ENCODE assay signal across 13 cellular contexts in genomic region chr18:36817039-36817438, GRCh38. TPM values are rescaled to one million over a fixed set of nuclear protein-coding genes. Genes with fewer than 3 reads are reported as not detected.
A peak's percentile ranks its signal among the peaks of the same experiment; 100 is the strongest.
DNase-seq lines count a peak whose midpoint lies in the region; ATAC-seq, FAIRE-seq and TF ChIP-seq lines count a peak whose summit lies in the region.
"Had no signal": no experiment of that assay in that cellular context is flagged by ENCODE, and none has a peak within 500 bp of the region (broad histone marks: within the 10 kb centered on the region; RNA-seq: fewer than 3 reads in every experiment).

No MANE protein-coding gene starts in this region.

- H2AFZ ChIP-seq in HepG2 (ENCODE audit: low read length): no peak overlapping the region

- H3K4me1 ChIP-seq in CD4-positive, CD25-positive, alpha-beta regulatory T cell (ENCODE audit: control insufficient read depth, insufficient read depth, low read length, poor library complexity, severe bottlenecking): no peaks in the 10 kb centered on the region
- H3K4me1 ChIP-seq in left ventricle myocardium inferior (peaks cover 24% of the 10 kb centered on the region), HepG2 (ENCODE audit: insufficient read depth, low read length) (peaks cover 17% of the 10 kb centered on the region)
- H3K4me1 ChIP-seq: A549, BE2C, HAP-1 had no signal

- TF ChIP-seq POLR2A in HepG2 (IDR thresholded peaks at IDR 0.05; ENCODE audit: insufficient read depth in 1 of 2, low read depth in 2 of 2, low read length in 2 of 2): no peak

- no peaks in the 10 kb centered on the region for H3K79me2 ChIP-seq in HepG2 (ENCODE audit: insufficient read depth, low read length)

- in situ Hi-C loops in HepG2 (cut with HindIII; ENCODE audit: extremely low pct_ligation_motif_present, low pct_unique_long_range_greater_than_20kb): no loop called here

- peaks cover 50% of the 10 kb centered on the region for H3K36me3 ChIP-seq in CD4-positive, CD25-positive, alpha-beta regulatory T cell (ENCODE audit: control insufficient read depth, insufficient read depth, low read length)
- H3K36me3 ChIP-seq in left ventricle myocardium inferior (peaks cover 19% of the 10 kb centered on the region), HepG2 (replicated peaks in 1 of 2; ENCODE audit: control insufficient read depth in 1 of 2, insufficient read depth in 2 of 2, low read length in 2 of 2) (peaks cover 6 to 32% of the 10 kb centered on the region in 2 experiments; a peak in 4 of 5 replicates)
- H3K36me3 ChIP-seq: BE2C had no signal

- CTCF ChIA-PET in Calu3 (lab: Charles Lee): no interaction called here
- CTCF ChIA-PET in HepG2 (lab: Yijun Ruan, JAX; ENCODE audit: low intra/inter-chr PET ratio, low total read pairs): no interaction called here

- no peaks in the 10 kb centered on the region for H3K9me3 ChIP-seq in CD4-positive, CD25-positive, alpha-beta regulatory T cell (ENCODE audit: control insufficient read depth in 2 of 2, low read length in 2 of 2)
- H3K9me3 ChIP-seq in left ventricle myocardium inferior (replicated peaks): no peaks in the 10 kb centered on the region
- H3K9me3 ChIP-seq in HepG2 (ENCODE audit: low read length): no peaks in the 10 kb centered on the region
- H3K9me3 ChIP-seq: A549, BE2C, HAP-1 had no signal

- H3K27me3 Mint-ChIP-seq in CD4-positive, CD25-positive, alpha-beta regulatory T cell: no peaks in the 10 kb centered on the region
- H3K27me3 Mint-ChIP-seq in effector memory CD8-positive, alpha-beta T cell: no peaks in the 10 kb centered on the region
- H3K27me3 Mint-ChIP-seq in Calu3 (ENCODE audit: unreplicated experiment): no peaks in the 10 kb centered on the region

- no peak overlapping the region for H3K4me3 Mint-ChIP-seq in CD4-positive, CD25-positive, alpha-beta regulatory T cell
- H3K4me3 Mint-ChIP-seq in effector memory CD8-positive, alpha-beta T cell: no peak overlapping the region
- no peak overlapping the region for H3K4me3 Mint-ChIP-seq in Calu3 (ENCODE audit: low read depth, unreplicated experiment)

- no peak for TF ChIP-seq RAD21 in HepG2 (CRISPR knock-in tag; IDR thresholded peaks at IDR 0.05)

- ATAC-seq in CD4-positive, CD25-positive, alpha-beta regulatory T cell (ENCODE audit: low read depth in 2 of 2): no peak
- no peak for ATAC-seq in effector memory CD8-positive, alpha-beta T cell (replicated peaks)
- ATAC-seq in HepG2: no peak
- ATAC-seq: A549 had no signal

- no peaks in the 10 kb centered on the region for H4K20me1 ChIP-seq in HepG2 (ENCODE audit: insufficient read depth, low read length)

- no peak for TF ChIP-seq EP300 in HepG2 (IDR thresholded peaks at IDR 0.05; ENCODE audit: low read depth in 2 of 2, low read length in 2 of 2)
- no peak for TF ChIP-seq EP300 in HepG2 (CRISPR knock-in tag; IDR thresholded peaks at IDR 0.05; ENCODE audit: borderline replicate concordance)

- POLR2A ChIA-PET in HepG2 (lab: Yijun Ruan, JAX): no interaction called here

- no peak for FAIRE-seq in HepG2 (lab: Jason Lieb, UNC)
- FAIRE-seq: A549, H1 had no signal

- peak overlapping the region in 2 of 3 donors; percentile 48 to 72 for H3K27ac Mint-ChIP-seq in CD4-positive, CD25-positive, alpha-beta regulatory T cell
- H3K27ac Mint-ChIP-seq in effector memory CD8-positive, alpha-beta T cell: peak overlapping the region; percentile 38 to 72
- no peak overlapping the region for H3K27ac Mint-ChIP-seq in Calu3 (ENCODE audit: unreplicated experiment)

- H3K4me1 Mint-ChIP-seq in CD4-positive, CD25-positive, alpha-beta regulatory T cell: peaks cover 13 to 31% (median 21%) of the 10 kb centered on the region in 4 donors
- H3K4me1 Mint-ChIP-seq in effector memory CD8-positive, alpha-beta T cell (ENCODE audit: low read depth in 2 of 2): peaks cover 7 to 9% of the 10 kb centered on the region in 2 donors
- no peaks in the 10 kb centered on the region for H3K4me1 Mint-ChIP-seq in Calu3 (ENCODE audit: low read depth, unreplicated experiment)

- H3K27ac ChIP-seq in C4-2B: 0 out of 2 replicates have a peak overlapping the region, but pooled peaks have one; percentile 0
- no peak overlapping the region for H3K27ac ChIP-seq in CD4-positive, CD25-positive, alpha-beta regulatory T cell (ENCODE audit: insufficient read depth, low read length, poor library complexity, severe bottlenecking)
- no peak overlapping the region for H3K27ac ChIP-seq in left ventricle myocardium inferior (replicated peaks)
- no peak overlapping the region for H3K27ac ChIP-seq in HepG2 (ENCODE audit: extremely low read length, insufficient read depth, low read length)
- H3K27ac ChIP-seq: A549 had no signal

- H3K4me2 ChIP-seq in HepG2 (ENCODE audit: low read depth, low read length): no peak overlapping the region
- H3K4me2 ChIP-seq: A549 had no signal

- 90% methylated on average over 1 of the region's 1 CpG for WGBS in HepG2 (ENCODE audit: low lambda C conversion rate)

- no peaks in the 10 kb centered on the region for H3K9me3 Mint-ChIP-seq in CD4-positive, CD25-positive, alpha-beta regulatory T cell
- H3K9me3 Mint-ChIP-seq in effector memory CD8-positive, alpha-beta T cell: no peaks in the 10 kb centered on the region
- no peaks in the 10 kb centered on the region for H3K9me3 Mint-ChIP-seq in Calu3 (ENCODE audit: low read depth, unreplicated experiment)

- H3K36me3 Mint-ChIP-seq in CD4-positive, CD25-positive, alpha-beta regulatory T cell: peaks cover 31% of the 10 kb centered on the region
- H3K36me3 Mint-ChIP-seq in effector memory CD8-positive, alpha-beta T cell (ENCODE audit: insufficient read depth): peaks cover 16% of the 10 kb centered on the region
- peaks cover 11% of the 10 kb centered on the region for H3K36me3 Mint-ChIP-seq in Calu3 (ENCODE audit: insufficient read depth, unreplicated experiment)

- intact Hi-C loops in left ventricle myocardium inferior (cut with micrococcal nuclease): loop anchor here (10.0 kb wide), 1 partner anchor 62 kb away; no protein-coding TSS in a partner anchor
- intact Hi-C loops in Calu3 (cut with micrococcal nuclease; ENCODE audit: unreplicated experiment): no loop called here
- intact Hi-C loops in HepG2 (cut with micrococcal nuclease; ENCODE audit: unreplicated experiment): no loop called here

- no TSS peak for BruUV-seq in Calu3 (replicated peaks; lab: Mats Ljungman, UMichigan)
- BruUV-seq in HepG2 (replicated peaks; lab: Mats Ljungman, UMichigan): no TSS peak

- no peak overlapping the region for H3K9ac ChIP-seq in HepG2 (ENCODE audit: insufficient read depth, low read depth, low read length)

- TF ChIP-seq CTCF in C4-2B (conservative IDR thresholded peaks at IDR 0.05): no peak
- no peak for TF ChIP-seq CTCF in left ventricle myocardium inferior (IDR thresholded peaks at IDR 0.05; ENCODE audit: borderline replicate concordance)
- TF ChIP-seq CTCF in Calu3 (IDR thresholded peaks at IDR 0.05; ENCODE audit: unreplicated experiment): no peak
- TF ChIP-seq CTCF in HepG2 (CRISPR knock-in tag; IDR thresholded peaks at IDR 0.05): no peak
- no peak for TF ChIP-seq CTCF in foreskin fibroblast (IDR thresholded peaks at IDR 0.05; ENCODE audit: low read depth, low read length)

- H3K4me3 ChIP-seq in CD4-positive, CD25-positive, alpha-beta regulatory T cell (ENCODE audit: low read depth, low read length): no peak overlapping the region
- no peak overlapping the region for H3K4me3 ChIP-seq in left ventricle myocardium inferior
- H3K4me3 ChIP-seq in HepG2 (replicated peaks in 1 of 3; ENCODE audit: insufficient read depth in 1 of 3, low read depth in 2 of 3, low read length in 3 of 3): no peak overlapping the region
- no peak overlapping the region for H3K4me3 ChIP-seq in foreskin fibroblast (ENCODE audit: low read depth in 1 of 2, low read length in 2 of 2)
- H3K4me3 ChIP-seq: A549, HAP-1 had no signal

- no peak for DNase-seq in CD4-positive, CD25-positive, alpha-beta regulatory T cell
- no peak for DNase-seq in effector memory CD8-positive, alpha-beta T cell
- peak; percentile 18 for DNase-seq in left ventricle myocardium inferior
- DNase-seq in Calu3: no peak
- no peak for DNase-seq in HepG2 (ENCODE audit: low spot score)
- DNase-seq in activated CD4-positive, alpha-beta T cell treated with anti-CD3 and anti-CD28 coated beads for 4 hours: no peak
- DNase-seq in foreskin fibroblast: no peak
- DNase-seq: BE2C, DMS 273 treated with DMSO at 0.1 percent for 48 hours had no signal

- no peaks in the 10 kb centered on the region for H3K27me3 ChIP-seq in CD4-positive, CD25-positive, alpha-beta regulatory T cell (ENCODE audit: control insufficient read depth, insufficient read depth, low read length)
- H3K27me3 ChIP-seq in left ventricle myocardium inferior (ENCODE audit: low read depth): no peaks in the 10 kb centered on the region
- H3K27me3 ChIP-seq in HepG2 (ENCODE audit: control insufficient read depth in 1 of 2, insufficient read depth in 2 of 2, low read length in 2 of 2): no peaks in the 10 kb centered on the region
- H3K27me3 ChIP-seq: BE2C had no signal

RNA-seq across cellular contexts. Expression of gene TPGS2, which starts 11.8 kb away (rescaled TPM):
- 45.6 TPM for total RNA-seq in CD4-positive, CD25-positive, alpha-beta regulatory T cell
- polyA plus RNA-seq in CD4-positive, CD25-positive, alpha-beta regulatory T cell: 100 to 1,000 TPM in 1 of 4 donors, 10 to 100 TPM in 3; 69.1 to 107 (median 75.2) TPM
- total RNA-seq in left ventricle myocardium inferior (25.4 TPM), Calu3 (2022) (152 and 160 TPM in 2 replicates), HepG2 (2016; rRNA removed; fragmentation: Illumina TruSeq; extraction: Trizol) (72.1 and 73.3 TPM in 2 replicates)
- 144 and 164 TPM in 2 replicates for total RNA-seq in HepG2 (2016; cell fraction: cytosol; rRNA removed; fragmentation: Illumina TruSeq; extraction: Trizol; ENCODE audit: low read depth)
- 68.1 and 77.7 TPM in 2 replicates for total RNA-seq in HepG2 (2016; cell fraction: insoluble cytoplasmic fraction; rRNA removed; fragmentation: Illumina TruSeq; extraction: Trizol)
- total RNA-seq in HepG2 (2016; cell fraction: membrane; rRNA removed; fragmentation: Illumina TruSeq; extraction: Trizol): 182 and 189 TPM in 2 replicates
- 40.9 and 47.8 TPM in 2 replicates for total RNA-seq in HepG2 (2016; cell fraction: nucleus; rRNA removed; fragmentation: Illumina TruSeq; extraction: Trizol)
- polyA plus RNA-seq in HepG2 (2011; rRNA removed): 106 and 137 TPM in 2 replicates
- 105 and 107 TPM in 2 replicates for polyA plus RNA-seq in HepG2 (2011; cell fraction: cytosol; rRNA removed)
- polyA plus RNA-seq in HepG2 (2011; cell fraction: nucleus; rRNA removed): 34.8 and 39.7 TPM in 2 replicates
- 38.7 and 54.0 TPM in 2 replicates for polyA plus RNA-seq in HepG2 (2012)
- 242 and 261 TPM in 2 replicates for polyA plus RNA-seq in HepG2 (2016; cell fraction: cytosol; fragmentation: Illumina TruSeq; extraction: Trizol; ENCODE audit: low read depth)
- 89.6 and 107 TPM in 2 replicates for polyA plus RNA-seq in HepG2 (2016; cell fraction: insoluble cytoplasmic fraction; fragmentation: Illumina TruSeq; extraction: Trizol; ENCODE audit: low read depth)
- polyA plus RNA-seq in HepG2 (2016; cell fraction: membrane; fragmentation: Illumina TruSeq; extraction: Trizol; ENCODE audit: low read depth): 249 and 261 TPM in 2 replicates
- 51.1 and 62.4 TPM in 2 replicates for polyA plus RNA-seq in HepG2 (2016; cell fraction: nucleus; fragmentation: Illumina TruSeq; extraction: Trizol; ENCODE audit: insufficient read depth, low read depth)
- polyA minus RNA-seq in HepG2 (2011; rRNA and poly(A)+ RNA removed; ENCODE audit: low replicate concordance): 108 and 264 TPM in 2 replicates
- 41.5 and 43.6 TPM in 2 replicates for polyA minus RNA-seq in HepG2 (2011; cell fraction: cytosol; rRNA and poly(A)+ RNA removed)
- polyA minus RNA-seq in HepG2 (2011; cell fraction: nucleus; rRNA and poly(A)+ RNA removed): 65.9 and 77.7 TPM in 2 replicates

RNA-seq across cellular contexts. Expression of gene KIAA1328, which starts 11.9 kb away (rescaled TPM):
- 15.4 TPM for total RNA-seq in CD4-positive, CD25-positive, alpha-beta regulatory T cell
- 10 to 100 TPM in 1 of 4 donors, 1 to 10 TPM in 3; 7.9 to 10.2 (median 8.4) TPM for polyA plus RNA-seq in CD4-positive, CD25-positive, alpha-beta regulatory T cell
- total RNA-seq in left ventricle myocardium inferior (4.0 TPM), Calu3 (2022) (10.2 and 12.4 TPM in 2 replicates), HepG2 (2016; rRNA removed; fragmentation: Illumina TruSeq; extraction: Trizol) (5.2 and 6.0 TPM in 2 replicates)
- total RNA-seq in HepG2 (2016; cell fraction: cytosol; rRNA removed; fragmentation: Illumina TruSeq; extraction: Trizol; ENCODE audit: low read depth): 9.5 and 13.3 TPM in 2 replicates
- total RNA-seq in HepG2 (2016; cell fraction: insoluble cytoplasmic fraction; rRNA removed; fragmentation: Illumina TruSeq; extraction: Trizol): 4.0 and 6.7 TPM in 2 replicates
- 5.5 and 7.5 TPM in 2 replicates for total RNA-seq in HepG2 (2016; cell fraction: membrane; rRNA removed; fragmentation: Illumina TruSeq; extraction: Trizol)
- total RNA-seq in HepG2 (2016; cell fraction: nucleus; rRNA removed; fragmentation: Illumina TruSeq; extraction: Trizol): 14.3 and 17.0 TPM in 2 replicates
- polyA plus RNA-seq in HepG2 (2011; rRNA removed): 2.8 and 4.1 TPM in 2 replicates
- 1.4 and 1.5 TPM in 2 replicates for polyA plus RNA-seq in HepG2 (2011; cell fraction: cytosol; rRNA removed)
- polyA plus RNA-seq in HepG2 (2011; cell fraction: nucleus; rRNA removed): 6.6 and 6.9 TPM in 2 replicates
- polyA plus RNA-seq in HepG2 (2012): 1.9 and 2.6 TPM in 2 replicates
- polyA plus RNA-seq in HepG2 (2016; cell fraction: cytosol; fragmentation: Illumina TruSeq; extraction: Trizol; ENCODE audit: low read depth): 1.1 and 1.2 TPM in 2 replicates
- 2.8 and 3.0 TPM in 2 replicates for polyA plus RNA-seq in HepG2 (2016; cell fraction: insoluble cytoplasmic fraction; fragmentation: Illumina TruSeq; extraction: Trizol; ENCODE audit: low read depth)
- 1.6 and 1.7 TPM in 2 replicates for polyA plus RNA-seq in HepG2 (2016; cell fraction: membrane; fragmentation: Illumina TruSeq; extraction: Trizol; ENCODE audit: low read depth)
- polyA plus RNA-seq in HepG2 (2016; cell fraction: nucleus; fragmentation: Illumina TruSeq; extraction: Trizol; ENCODE audit: insufficient read depth, low read depth): 7.8 and 8.1 TPM in 2 replicates
- 9.4 and 9.6 TPM in 2 replicates for polyA minus RNA-seq in HepG2 (2011; rRNA and poly(A)+ RNA removed; ENCODE audit: low replicate concordance)
- 2.2 and 2.3 TPM in 2 replicates for polyA minus RNA-seq in HepG2 (2011; cell fraction: cytosol; rRNA and poly(A)+ RNA removed)
- polyA minus RNA-seq in HepG2 (2011; cell fraction: nucleus; rRNA and poly(A)+ RNA removed): 30.0 and 33.0 TPM in 2 replicates
